Comparison of ENCODE assay signal across 4 cellular contexts in the genomic region with DNA sequence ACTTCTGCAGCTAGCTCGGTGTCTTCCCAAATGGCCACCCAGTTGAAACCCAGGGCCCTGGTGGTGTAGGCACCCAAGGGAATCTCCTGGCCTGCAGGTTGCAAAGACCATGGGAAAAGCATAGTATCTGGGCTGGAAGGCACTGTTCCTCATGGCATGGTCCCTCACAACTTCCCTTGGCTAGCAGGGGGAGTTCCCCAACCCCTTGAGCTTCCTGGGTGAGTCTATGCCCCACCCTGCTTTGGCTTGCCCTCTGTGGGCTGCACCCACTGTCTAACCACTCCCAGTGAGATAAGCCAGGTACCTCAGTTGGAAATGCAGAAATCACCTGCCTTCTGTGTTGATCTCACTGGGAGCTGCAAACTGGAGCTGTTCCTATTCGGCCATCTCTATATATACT. TPM values are rescaled to one million over a fixed set of nuclear protein-coding genes. Genes with fewer than 3 reads are reported as not detected.
"Had no signal": no experiment of that assay in that cellular context is flagged by ENCODE, and none has a peak within 500 bp of the region (broad histone marks: within the 10 kb centered on the region; RNA-seq: fewer than 3 reads in every experiment).

No MANE protein-coding gene starts in this region.

RNA-seq across cellular contexts. Expression of a gene that starts 18.3 kb away (rescaled TPM):
- total RNA-seq: GM23248, H4, HT-29, IMR-90 had no signal
- polyA plus RNA-seq: GM23248, IMR-90 had no signal
